Comparison of ENCODE assay signal across 1 cellular context in genomic region chr1:207963429-207964194, GRCh38.
A peak's percentile ranks its signal among the peaks of the same experiment; 100 is the strongest.
TF ChIP-seq lines count a peak whose summit lies in the region.

No MANE protein-coding gene starts in this region.

TF ChIP-seq in HepG2, 621 proteins besides CTCF, POLR2A, EP300 and RAD21 (continued from another document and continues in another):
- TF ChIP-seq ATF5 (CRISPR knock-in tag; IDR thresholded peaks at IDR 0.05; ENCODE audit: low read depth) (no peak), ZFP36L1 (CRISPR knock-in tag; IDR thresholded peaks at IDR 0.05) (no peak), ZNF335 (CRISPR knock-in tag; IDR thresholded peaks at IDR 0.05) (no peak), TERF1 (CRISPR knock-in tag; IDR thresholded peaks at IDR 0.05) (no peak), ZGPAT (CRISPR knock-in tag; IDR thresholded peaks at IDR 0.05) (peak; percentile 84), CERS6 (CRISPR knock-in tag; IDR thresholded peaks at IDR 0.05) (no peak), ZNF17 (CRISPR knock-in tag; IDR thresholded peaks at IDR 0.05) (no peak), MAZ (IDR thresholded peaks at IDR 0.05; ENCODE audit: borderline replicate concordance, low read depth, low read length) (no peak), MAZ (CRISPR knock-in tag; IDR thresholded peaks at IDR 0.05; ENCODE audit: low read depth) (peak; percentile 41; the same call in 1 of the 2 replicates), ZNF879 (CRISPR knock-in tag; IDR thresholded peaks at IDR 0.05) (no peak), ZNF75D (CRISPR knock-in tag; IDR thresholded peaks at IDR 0.05; ENCODE audit: borderline replicate concordance) (no peak), ATF2 (CRISPR knock-in tag; IDR thresholded peaks at IDR 0.05) (no peak), SAP130 (CRISPR knock-in tag; IDR thresholded peaks at IDR 0.05; ENCODE audit: low read depth) (peak; percentile 50; the same call in 1 of the 2 replicates), RELA (CRISPR knock-in tag; IDR thresholded peaks at IDR 0.05) (no peak), SRSF9 (IDR thresholded peaks at IDR 0.05; ENCODE audit: borderline replicate concordance, insufficient read depth, low read depth, low read length, poor library complexity, severe bottlenecking) (no peak), ZNF570 (CRISPR knock-in tag; IDR thresholded peaks at IDR 0.05; ENCODE audit: borderline replicate concordance) (no peak), ZNF292 (CRISPR knock-in tag; IDR thresholded peaks at IDR 0.05; ENCODE audit: borderline replicate concordance, low read depth) (no peak; the same call in 1 of the 2 replicates), ZNF232 (CRISPR knock-in tag; IDR thresholded peaks at IDR 0.05; ENCODE audit: borderline replicate concordance) (no peak), KLF13 (CRISPR knock-in tag; IDR thresholded peaks at IDR 0.05) (no peak), ZNF12 (CRISPR knock-in tag; IDR thresholded peaks at IDR 0.05) (peak; percentile 31), NCOA2 (CRISPR knock-in tag; IDR thresholded peaks at IDR 0.05) (peak; percentile 91), JARID2 (CRISPR knock-in tag; IDR thresholded peaks at IDR 0.05; ENCODE audit: insufficient replicate concordance) (no peak), ZBTB49 (CRISPR knock-in tag; IDR thresholded peaks at IDR 0.05; ENCODE audit: borderline replicate concordance) (no peak), CEBPZ (IDR thresholded peaks at IDR 0.05; ENCODE audit: low read length) (no peak), NFE2L2 (IDR thresholded peaks at IDR 0.05; ENCODE audit: low read length) (no peak), AGO1 (IDR thresholded peaks at IDR 0.05; ENCODE audit: low read depth, low read length, poor library complexity, severe bottlenecking) (no peak), THRA (CRISPR knock-in tag; IDR thresholded peaks at IDR 0.05; ENCODE audit: borderline replicate concordance) (peak; percentile 91; the same call in 1 of the 2 replicates), ZNF891 (CRISPR knock-in tag; IDR thresholded peaks at IDR 0.05) (peak; percentile 34; the same call in 1 of the 2 replicates), YEATS2 (CRISPR knock-in tag; IDR thresholded peaks at IDR 0.05; ENCODE audit: borderline replicate concordance) (no peak; the same call in 1 of the 2 replicates), ZNF503 (CRISPR knock-in tag; IDR thresholded peaks at IDR 0.05) (no peak), NCOA5 (CRISPR knock-in tag; IDR thresholded peaks at IDR 0.05) (no peak), MTF2 (CRISPR knock-in tag; IDR thresholded peaks at IDR 0.05; ENCODE audit: borderline replicate concordance) (0 out of 2 replicates have a peak, but pooled peaks have one; percentile 86), ZNF18 (CRISPR knock-in tag; IDR thresholded peaks at IDR 0.05; ENCODE audit: insufficient replicate concordance) (peak; percentile 32), ZNF530 (CRISPR knock-in tag; IDR thresholded peaks at IDR 0.05; ENCODE audit: low read depth) (no peak), DZIP1 (CRISPR knock-in tag; IDR thresholded peaks at IDR 0.05) (peak; percentile 84; the same call in 1 of the 2 replicates), EED (CRISPR knock-in tag; IDR thresholded peaks at IDR 0.05) (no peak), ZBTB1 (CRISPR knock-in tag; IDR thresholded peaks at IDR 0.05; ENCODE audit: borderline replicate concordance) (no peak), NR2F6 (IDR thresholded peaks at IDR 0.05) (peak; percentile 40; the same call in 1 of the 2 replicates), NR2F6 (CRISPR knock-in tag; IDR thresholded peaks at IDR 0.05) (peak; percentile 79), PTBP1 (IDR thresholded peaks at IDR 0.05; ENCODE audit: low read depth, low read length, poor library complexity, severe bottlenecking) (no peak)
